ENCODE assay signal across 13 cellular contexts in genomic region chr4:152099555-152099954, GRCh38.
DNase-seq lines count a peak whose midpoint lies in the region; ATAC-seq, FAIRE-seq and TF ChIP-seq lines count a peak whose summit lies in the region.
"Had no signal": no experiment of that assay in that cellular context is flagged by ENCODE, and none has a peak within 500 bp of the region (broad histone marks: within the 10 kb centered on the region; RNA-seq: fewer than 3 reads in every experiment).

No MANE protein-coding gene starts in this region.

- H3K27ac ChIP-seq in OCI-LY1 (ENCODE audit: low read depth, low read length, poor library complexity, severe bottlenecking) (peak overlapping the region; percentile 28), stomach (peak overlapping the region in 3 of 5 donors; percentile 37 to 67 (median 44))
- H3K27ac ChIP-seq: lower lobe of right lung, uterus had no signal

- peaks cover 9% of the 10 kb centered on the region for H3K9me3 Mint-ChIP-seq in activated naive CD4-positive, alpha-beta T cell treated with anti-CD3 and anti-CD28 coated beads, Interleukin-2, amount 10 ng/mL, durations not matched to agents 7 days and 5 days
- H3K9me3 Mint-ChIP-seq in activated naive CD4-positive, alpha-beta T cell treated with anti-CD3 and anti-CD28 coated beads, Interleukin-2, amount 50 U/mL, for 72 hours, result peaks cover 0 to 10% of the 10 kb centered on the region in 2 donors

- H2AFZ ChIP-seq in OCI-LY1 (ENCODE audit: low read length), result no peak overlapping the region

- H3K79me2 ChIP-seq in OCI-LY1 (ENCODE audit: insufficient read depth, low read length), result no peaks in the 10 kb centered on the region

- no peak for FAIRE-seq in bronchial epithelial cell (lab: Jason Lieb, UNC)

- H3K4me2 ChIP-seq in OCI-LY1 (ENCODE audit: low read length), result no peak overlapping the region

- H3K36me3 ChIP-seq in OCI-LY1 (ENCODE audit: insufficient read depth, low read length), result no peaks in the 10 kb centered on the region
- H3K36me3 ChIP-seq in bronchial epithelial cell (ENCODE audit: control insufficient read depth, insufficient read depth, low read length), result no peaks in the 10 kb centered on the region
- no peaks in the 10 kb centered on the region for H3K36me3 ChIP-seq in stomach
- H3K36me3 ChIP-seq: lower lobe of right lung, uterus had no signal

- H3K4me3 Mint-ChIP-seq in activated naive CD4-positive, alpha-beta T cell treated with anti-CD3 and anti-CD28 coated beads, Interleukin-2, amount 10 ng/mL, durations not matched to agents 7 days and 5 days, result no peak overlapping the region

- no peaks in the 10 kb centered on the region for H3K9me2 ChIP-seq in OCI-LY1 (ENCODE audit: low read depth, low read length)

- H3K27ac Mint-ChIP-seq in activated naive CD4-positive, alpha-beta T cell treated with anti-CD3 and anti-CD28 coated beads, Interleukin-2, amount 10 ng/mL, durations not matched to agents 7 days and 5 days, result peak overlapping the region; percentile 98
- H3K27ac Mint-ChIP-seq in activated naive CD4-positive, alpha-beta T cell treated with anti-CD3 and anti-CD28 coated beads, Interleukin-2, amount 50 U/mL, for 72 hours, result peak overlapping the region in 1 of 2 donors; percentile 92

- no peaks in the 10 kb centered on the region for H4K20me1 ChIP-seq in OCI-LY1 (ENCODE audit: insufficient read depth, low read length)

- H3K4me3 ChIP-seq in OCI-LY1 (ENCODE audit: low read depth, low read length, poor library complexity, severe bottlenecking) (no peak overlapping the region), bronchial epithelial cell (ENCODE audit: low read depth, low read length) (no peak overlapping the region), stomach (no peak overlapping the region)
- H3K4me3 ChIP-seq: lower lobe of right lung, uterus had no signal

- no peak for TF ChIP-seq POLR2A in stomach (IDR thresholded peaks at IDR 0.05)

- no peaks in the 10 kb centered on the region for H3K27me3 Mint-ChIP-seq in activated naive CD4-positive, alpha-beta T cell treated with anti-CD3 and anti-CD28 coated beads, Interleukin-2, amount 10 ng/mL, durations not matched to agents 7 days and 5 days

- 74 to 88% (median 80%) methylated on average over 2 of the region's 2 CpGs for WGBS in stomach, 5 donors

- ATAC-seq in activated naive CD4-positive, alpha-beta T cell treated with anti-CD3 and anti-CD28 coated beads, Interleukin-2, amount 50 U/mL, for 72 hours, result no peak

- peaks cover 29% of the 10 kb centered on the region for H3K4me1 ChIP-seq in OCI-LY1 (ENCODE audit: insufficient read depth, low read length, severe bottlenecking)
- H3K4me1 ChIP-seq in stomach, result peaks cover 8 to 44% (median 25%) of the 10 kb centered on the region in 4 donors
- H3K4me1 ChIP-seq: uterus had no signal

- intact Hi-C loops in stomach (cut with DNase I; ENCODE audit: low total_unique reads), result no loop called here

- TF ChIP-seq EP300 in stomach (IDR thresholded peaks at IDR 0.05), result no peak

- H3K9me3 ChIP-seq in OCI-LY1 (ENCODE audit: low read length), result no peaks in the 10 kb centered on the region
- no peaks in the 10 kb centered on the region for H3K9me3 ChIP-seq in stomach
- H3K9me3 ChIP-seq: lower lobe of right lung, uterus had no signal

- H3K36me3 Mint-ChIP-seq in activated naive CD4-positive, alpha-beta T cell treated with anti-CD3 and anti-CD28 coated beads, Interleukin-2, amount 10 ng/mL, durations not matched to agents 7 days and 5 days, result peaks cover 30% of the 10 kb centered on the region
- H3K36me3 Mint-ChIP-seq in activated naive CD4-positive, alpha-beta T cell treated with anti-CD3 and anti-CD28 coated beads, Interleukin-2, amount 50 U/mL, for 72 hours, result peaks cover 16 to 20% of the 10 kb centered on the region in 2 donors

- no peaks in the 10 kb centered on the region for H3K27me3 ChIP-seq in OCI-LY1 (ENCODE audit: insufficient read depth, low read length)
- H3K27me3 ChIP-seq in bronchial epithelial cell (ENCODE audit: control insufficient read depth, insufficient read depth, low read length), result no peaks in the 10 kb centered on the region
- no peaks in the 10 kb centered on the region for H3K27me3 ChIP-seq in stomach
- H3K27me3 ChIP-seq: uterus had no signal

- CTCF ChIA-PET in activated naive CD4-positive, alpha-beta T cell treated with anti-CD3 and anti-CD28 coated beads, Interleukin-2, amount 10 ng/mL, durations not matched to agents 7 days and 5 days (lab: Charles Lee), result interaction anchor here (1.3 to 2.3 kb wide), 3 partner anchors 9 to 105 kb away, joined by 3 to 10 read pairs (median 8); no protein-coding TSS in a partner anchor

- no peaks in the 10 kb centered on the region for H3F3A ChIP-seq in OCI-LY1 (ENCODE audit: insufficient read depth, low read length)

- DNase-seq in activated naive CD4-positive, alpha-beta T cell treated with anti-CD3 and anti-CD28 coated beads, Interleukin-2, amount 10 ng/mL, durations not matched to agents 7 days and 5 days, result peak; percentile 44
- no peak for DNase-seq in activated naive CD4-positive, alpha-beta T cell treated with anti-CD3 and anti-CD28 coated beads, Interleukin-2, amount 50 U/mL, for 72 hours (ENCODE audit: low spot score in 2 of 2)
- DNase-seq in bronchial epithelial cell (ENCODE audit: low read depth), result no peak
- DNase-seq in stomach, result no peak
- DNase-seq in ureter (ENCODE audit: low spot score), result no peak
- no peak for DNase-seq in middle frontal gyrus (ENCODE audit: extremely low spot score, low spot score)
- no peak for DNase-seq in GM20000 (ENCODE audit: low spot score)
- DNase-seq: IMR-90, lower lobe of right lung, NCI-H1694, SHP77 treated with DMSO at 0.1 percent for 48 hours, uterus had no signal

- peaks cover 92% of the 10 kb centered on the region for H3K4me1 Mint-ChIP-seq in activated naive CD4-positive, alpha-beta T cell treated with anti-CD3 and anti-CD28 coated beads, Interleukin-2, amount 10 ng/mL, durations not matched to agents 7 days and 5 days

- TF ChIP-seq CTCF in OCI-LY1 (IDR thresholded peaks at IDR 0.05; ENCODE audit: low read length), result no peak
- peak; percentile 23 for TF ChIP-seq CTCF in bronchial epithelial cell (IDR thresholded peaks at IDR 0.05; ENCODE audit: insufficient read depth, low read length, severe bottlenecking)
- no peak for TF ChIP-seq CTCF in stomach (IDR thresholded peaks at IDR 0.05)
- TF ChIP-seq CTCF in GM20000 (IDR thresholded peaks at IDR 0.05; ENCODE audit: extremely low read depth, missing control alignments), result no peak

- no peak overlapping the region for H3K9ac ChIP-seq in OCI-LY1 (ENCODE audit: low read length)
